Comparison of ENCODE assay signal across 9 cellular contexts in genomic region chr12:100348657-100349454, GRCh38. TPM values are rescaled to one million over a fixed set of nuclear protein-coding genes. Genes with fewer than 3 reads are reported as not detected.
DNase-seq lines count a peak whose midpoint lies in the region; ATAC-seq lines count a peak whose summit lies in the region.
"Had no signal": no experiment of that assay in that cellular context is flagged by ENCODE, and none has a peak within 500 bp of the region (broad histone marks: within the 10 kb centered on the region; RNA-seq: fewer than 3 reads in every experiment).

No MANE protein-coding gene starts in this region.

- DNase-seq in NCI-H2081 (lab: John Stamatoyannopoulos, UW): peak; percentile 33 to 47
- DNase-seq in NCI-H2081 treated with DMSO at 0.1 percent for 48 hours (lab: John Stamatoyannopoulos, UW): no peak
- peak; percentile 53 for DNase-seq in NCI-H345 (lab: John Stamatoyannopoulos, UW)
- peak; percentile 30 to 50 for DNase-seq in dermis microvascular lymphatic vessel endothelial cell (ENCODE audit: low read depth in 2 of 2)
- DNase-seq in pons (ENCODE audit: low spot score): peak; percentile 38
- DNase-seq in C1 segment of cervical spinal cord (lab: John Stamatoyannopoulos, UW): no peak

- ATAC-seq in HG02798 (IDR thresholded peaks at IDR 0.05; ENCODE audit: poor library complexity, unreplicated experiment) (no peak), GM18517 (IDR thresholded peaks at IDR 0.05; ENCODE audit: unreplicated experiment) (no peak)

RNA-seq across cellular contexts. Expression of gene SLC17A8, which starts 8.0 kb away (rescaled TPM):
- not detected in 2 replicates for total RNA-seq in dermis microvascular lymphatic vessel endothelial cell
- total RNA-seq: CD4-positive, CD25-positive, alpha-beta regulatory T cell had no signal

Comparison
In these comparisons a context has a peak if more than half of its experiments do, and no peak if none do; other contexts are left out.
1. DNase-seq: peak in NCI-H2081 (2 of 2), NCI-H345 (single experiment), dermis microvascular lymphatic vessel endothelial cell (2 of 2) and pons (single experiment); none in NCI-H2081 treated with DMSO at 0.1 percent for 48 hours (single experiment) and C1 segment of cervical spinal cord (0 of 14).